8 cellular contexts compared by ENCODE assay signal in genomic region chr1:246782120-246782900, GRCh38. TPM values are rescaled to one million over a fixed set of nuclear protein-coding genes. Genes with fewer than 3 reads are reported as not detected.
DNase-seq lines count a peak whose midpoint lies in the region; ATAC-seq and TF ChIP-seq lines count a peak whose summit lies in the region.

No MANE protein-coding gene starts in this region.

- H3K4me1 Mint-ChIP-seq in Calu3 (ENCODE audit: low read depth, unreplicated experiment) = no peaks in the 10 kb centered on the region

- WGBS in testis, 2 donors = 41 to 48% methylated on average over 16 of the region's 16 CpGs
- whole genome bisulfite sequencing in sigmoid colon, 2 donors = 53 to 78% methylated on average over 16 of the region's 16 CpGs

- H3K27ac ChIP-seq in Panc1 (ENCODE audit: low read length) = 0 out of 2 replicates have a peak overlapping the region, but pooled peaks have one; percentile 18
- H3K27ac ChIP-seq in testis = peak overlapping the region; percentile 32 to 50
- no peak overlapping the region for H3K27ac ChIP-seq in sigmoid colon

- no peaks in the 10 kb centered on the region; the same call in 1 of the 2 replicates for H3K4me1 ChIP-seq in Panc1 (ENCODE audit: control insufficient read depth, insufficient read depth, low read length)
- H3K4me1 ChIP-seq in testis = peaks cover 8% of the 10 kb centered on the region
- H3K4me1 ChIP-seq in sigmoid colon = no peaks in the 10 kb centered on the region

- no peak for DNase-seq in Panc1 (ENCODE audit: low read depth, low spot score)
- DNase-seq in fibroblast of mammary gland (ENCODE audit: low read depth) = peak; percentile 96
- peak; percentile 57 for DNase-seq in testis
- DNase-seq in Calu3 = no peak
- DNase-seq in mucosa of gallbladder (ENCODE audit: low spot score) = no peak
- DNase-seq in sigmoid colon = no peak

- POLR2A ChIA-PET in Panc1 (lab: Charles Lee) = interaction anchor here (0.7 kb wide), 1 partner anchor 9 kb away, joined by 4 read pairs; no protein-coding TSS in a partner anchor

- in situ Hi-C loops in Panc1 (cut with HindIII; ENCODE audit: low pct_unique_long_range_greater_than_20kb, low sequenced_read_pairs) = no loop called here

- no peak overlapping the region for H3K4me3 Mint-ChIP-seq in Calu3 (ENCODE audit: low read depth, unreplicated experiment)

- no peak overlapping the region for H3K27ac Mint-ChIP-seq in Calu3 (ENCODE audit: unreplicated experiment)

- CTCF ChIA-PET in Panc1 (lab: Charles Lee) (no interaction called here), Calu3 (lab: Charles Lee) (no interaction called here)

- intact Hi-C loops in Panc1 (cut with micrococcal nuclease; ENCODE audit: unreplicated experiment) (no loop called here), testis (cut with DNase I; ENCODE audit: low total_unique reads) (no loop called here), Calu3 (cut with micrococcal nuclease; ENCODE audit: unreplicated experiment) (no loop called here), sigmoid colon (cut with DNase I) (no loop called here)

- H3K27me3 Mint-ChIP-seq in Calu3 (ENCODE audit: unreplicated experiment) = no peaks in the 10 kb centered on the region

- H3K36me3 Mint-ChIP-seq in Calu3 (ENCODE audit: insufficient read depth, unreplicated experiment) = peaks cover 18% of the 10 kb centered on the region

- TF ChIP-seq POLR2A in testis (IDR thresholded peaks at IDR 0.05) (no peak), sigmoid colon (IDR thresholded peaks at IDR 0.05) (no peak)

- TF ChIP-seq CTCF in Panc1 (IDR thresholded peaks at IDR 0.05) = no peak
- no peak for TF ChIP-seq CTCF in fibroblast of mammary gland (conservative IDR thresholded peaks at IDR 0.05; ENCODE audit: control insufficient read depth, insufficient read depth, low read depth, low read length)
- no peak for TF ChIP-seq CTCF in testis (IDR thresholded peaks at IDR 0.05)
- no peak for TF ChIP-seq CTCF in Calu3 (IDR thresholded peaks at IDR 0.05; ENCODE audit: unreplicated experiment)
- TF ChIP-seq CTCF in sigmoid colon (IDR thresholded peaks at IDR 0.05) = no peak

- H3K4me3 ChIP-seq in Panc1 (ENCODE audit: low read depth in 2 of 2, low read length in 2 of 2) (no peak overlapping the region), fibroblast of mammary gland (ENCODE audit: control insufficient read depth, low read depth, low read length) (peak overlapping the region; percentile 1), testis (no peak overlapping the region), sigmoid colon (no peak overlapping the region)

- no peaks in the 10 kb centered on the region for H3K9me3 ChIP-seq in Panc1 (ENCODE audit: control insufficient read depth, insufficient read depth, low read depth, low read length)
- no peaks in the 10 kb centered on the region for H3K9me3 ChIP-seq in testis
- H3K9me3 ChIP-seq in sigmoid colon = no peaks in the 10 kb centered on the region

- ATAC-seq in GM18511 (IDR thresholded peaks at IDR 0.05; ENCODE audit: unreplicated experiment) (peak; percentile 67), HG03135 (IDR thresholded peaks at IDR 0.05; ENCODE audit: unreplicated experiment) (peak; percentile 64), Panc1 (peak; percentile 77)

- no peaks in the 10 kb centered on the region for H3K36me3 ChIP-seq in Panc1 (ENCODE audit: control insufficient read depth, insufficient read depth, low read length)
- no peaks in the 10 kb centered on the region for H3K36me3 ChIP-seq in testis (ENCODE audit: low read depth, missing control alignments)
- H3K36me3 ChIP-seq in sigmoid colon = peaks cover 0 to 35% (median 2%) of the 10 kb centered on the region in 4 donors

- H3K27me3 ChIP-seq in Panc1 (ENCODE audit: control insufficient read depth, insufficient read depth, low read length) (no peaks in the 10 kb centered on the region), testis (no peaks in the 10 kb centered on the region), sigmoid colon (no peaks in the 10 kb centered on the region)

- no peaks in the 10 kb centered on the region for H3K9me3 Mint-ChIP-seq in Calu3 (ENCODE audit: low read depth, unreplicated experiment)

- TF ChIP-seq EP300 in sigmoid colon (IDR thresholded peaks at IDR 0.05) = no peak

- no TSS peak for BruUV-seq in Panc1 (replicated peaks; lab: Mats Ljungman, UMichigan)
- BruUV-seq in Calu3 (replicated peaks; lab: Mats Ljungman, UMichigan) = no TSS peak

RNA-seq across cellular contexts. Expression of gene SCCPDH, which starts 58.1 kb away (rescaled TPM):
- total RNA-seq in Panc1 (2021; ENCODE audit: unreplicated experiment) (40.2 TPM), testis (100 to 1,000 TPM; 103 to 132 TPM), Calu3 (2022) (36.0 and 40.0 TPM in 2 replicates), mucosa of gallbladder (38.1 TPM), sigmoid colon (10 to 100 TPM; 26.0 to 44.9 (median 36.4) TPM)
- 26.8 TPM for polyA plus RNA-seq in Panc1 (2012; ENCODE audit: insufficient read length)
- polyA plus RNA-seq in testis (ENCODE audit: insufficient read depth, low read depth, low replicate concordance) (289 TPM), sigmoid colon (10 to 100 TPM; 16.6 to 23.4 (median 23.0) TPM)

Comparison
In these comparisons a context has a peak if more than half of its experiments do, and no peak if none do; other contexts are left out.
1. DNase-seq: peak in fibroblast of mammary gland (single experiment) and testis (single experiment); none in Panc1 (single experiment), Calu3 (single experiment), mucosa of gallbladder (single experiment) and sigmoid colon (single experiment).
2. H3K27ac ChIP-seq: peak in Panc1 (single experiment) and testis (2 of 2); none in sigmoid colon (0 of 4).
3. Peak in every context shown above with its lines, with median percentiles within 50 percentile points of each other: ATAC-seq.